In genomic region chr5:35180046-35180445, GRCh38 we compare ENCODE assay signal across 8 cellular contexts. TPM values are rescaled to one million over a fixed set of nuclear protein-coding genes. Genes with fewer than 3 reads are reported as not detected.
"Had no signal": no experiment of that assay in that cellular context is flagged by ENCODE, and none has a peak within 500 bp of the region (broad histone marks: within the 10 kb centered on the region; RNA-seq: fewer than 3 reads in every experiment).

No MANE protein-coding gene starts in this region.

- H3K27ac ChIP-seq: GM23248 had no signal

- DNase-seq: GM23248, GOT3, H7, HFFc6, IMR-90 had no signal

- ATAC-seq: HCT116, K562 had no signal

- H3K9me3 ChIP-seq: HAP-1 had no signal

- H3K36me3 ChIP-seq: HAP-1 had no signal

- H3K4me3 ChIP-seq: GM23248, HAP-1, K562 had no signal

RNA-seq across cellular contexts. Expression of gene PRLR, which starts 50.2 kb away (rescaled TPM):
- polyA plus RNA-seq: K562 had no signal
